Comparison of ENCODE assay signal across 13 cellular contexts in genomic region chr11:60594998-60595637, GRCh38.
"Had no signal": no experiment of that assay in that cellular context is flagged by ENCODE, and none has a peak within 500 bp of the region (broad histone marks: within the 10 kb centered on the region; RNA-seq: fewer than 3 reads in every experiment).

No MANE protein-coding gene starts in this region.

- H3K4me1 ChIP-seq: lower lobe of right lung, stomach had no signal

- H3K27ac Mint-ChIP-seq: activated CD8-positive, alpha-beta T cell treated with anti-CD3 and anti-CD28 coated beads, Interleukin-2, amount 10 ng/mL, durations not matched to agents 7 days and 5 days; activated naive CD4-positive, alpha-beta T cell treated with anti-CD3 and anti-CD28 coated beads for 36 hours; effector memory CD8-positive, alpha-beta T cell; natural killer cell had no signal

- H3K4me3 ChIP-seq: lower lobe of right lung, stomach, thoracic aorta had no signal

- H3K36me3 ChIP-seq: lower lobe of right lung, stomach, thoracic aorta had no signal

- H3K9me3 Mint-ChIP-seq: central memory CD8-positive, alpha-beta T cell had no signal

- H3K4me1 Mint-ChIP-seq: central memory CD8-positive, alpha-beta T cell; natural killer cell had no signal

- H3K4me3 Mint-ChIP-seq: activated CD8-positive, alpha-beta T cell treated with anti-CD3 and anti-CD28 coated beads, Interleukin-2, amount 10 ng/mL, durations not matched to agents 7 days and 5 days; activated naive CD4-positive, alpha-beta T cell treated with anti-CD3 and anti-CD28 coated beads for 36 hours; central memory CD8-positive, alpha-beta T cell; effector memory CD8-positive, alpha-beta T cell; natural killer cell had no signal

- H3K27me3 ChIP-seq: stomach had no signal

- H3K27ac ChIP-seq: lower lobe of right lung, stomach, thoracic aorta had no signal

- H3K9me3 ChIP-seq: lower lobe of right lung, thoracic aorta had no signal

- DNase-seq: activated CD4-positive, alpha-beta T cell treated with anti-CD3 and anti-CD28 coated beads for 48 hours; activated CD8-positive, alpha-beta T cell treated with anti-CD3 and anti-CD28 coated beads, Interleukin-2, amount 10 ng/mL, durations not matched to agents 7 days and 5 days; activated naive CD4-positive, alpha-beta T cell treated with anti-CD3 and anti-CD28 coated beads for 36 hours; effector memory CD8-positive, alpha-beta T cell; kidney glomerular epithelial cell; lower lobe of right lung; natural killer cell; stimulated activated CD4-positive, alpha-beta T cell treated with anti-CD3 and anti-CD28 coated beads, Interleukin-15, amount 100 ng/mL, for 24 hours; stimulated activated CD4-positive, alpha-beta T cell treated with anti-CD3 and anti-CD28 coated beads, Interleukin-4, amount 100 ng/mL, for 4 hours; stomach; T-helper 1 cell had no signal
